ENCODE assay signal across 8 cellular contexts in the genomic region with DNA sequence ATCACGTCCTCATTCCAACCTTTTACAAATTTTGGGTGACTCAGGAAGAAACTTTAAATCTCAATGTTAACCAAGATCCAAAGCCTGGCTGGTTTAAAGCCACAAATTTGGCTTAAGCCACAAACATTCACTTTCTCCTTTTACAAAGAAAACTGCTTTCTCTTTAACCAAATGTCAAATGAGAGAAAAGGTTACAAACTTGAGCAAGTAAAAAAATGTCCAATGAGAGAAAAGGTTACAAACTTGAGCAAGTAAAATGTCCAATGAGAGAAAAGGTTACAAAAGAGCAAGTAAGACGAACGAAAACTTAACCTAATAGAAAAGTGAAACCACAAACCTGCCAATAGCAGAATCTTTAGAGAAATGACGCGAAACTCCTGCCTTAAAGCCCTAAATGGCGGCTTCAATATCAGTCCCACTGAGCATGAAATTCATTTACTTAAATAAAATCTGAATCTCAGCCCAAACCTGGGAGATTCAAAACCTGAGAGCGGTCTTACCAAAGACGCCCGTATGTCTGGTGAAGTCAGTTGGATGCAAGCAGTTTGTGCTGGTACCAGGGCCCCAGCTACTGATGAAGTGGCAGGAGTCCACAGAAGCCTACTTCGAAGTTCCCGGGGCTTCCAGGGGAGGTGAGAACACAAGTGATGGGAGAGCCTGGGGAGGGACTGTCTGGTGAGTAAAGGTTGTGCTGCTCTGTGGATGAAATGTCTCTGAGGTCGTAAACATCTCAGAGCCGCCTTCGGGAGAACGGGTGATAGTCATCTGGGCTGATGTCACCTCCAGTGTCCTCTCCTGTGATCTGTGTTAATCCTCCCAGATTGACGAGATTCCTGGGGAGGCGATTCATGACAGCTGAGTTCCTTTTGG.
DNase-seq lines count a peak whose midpoint lies in the region; ATAC-seq and TF ChIP-seq lines count a peak whose summit lies in the region.

No MANE protein-coding gene starts in this region.

- TF ChIP-seq POLR2A in NB4 (IDR thresholded peaks at IDR 0.05; ENCODE audit: extremely low read depth, insufficient read length): peak; percentile 31

- no peaks in the 10 kb centered on the region for H3K36me3 ChIP-seq in left lung

- H3K4me1 ChIP-seq in left lung: peaks cover 4 to 8% of the 10 kb centered on the region in 2 donors

- H3K36me3 Mint-ChIP-seq in central memory CD8-positive, alpha-beta T cell (ENCODE audit: insufficient read depth): peaks cover 9% of the 10 kb centered on the region

- peak; percentile 73 for ATAC-seq in Right ventricle myocardium inferior
- ATAC-seq in HG02623 (IDR thresholded peaks at IDR 0.05; ENCODE audit: unreplicated experiment): peak; percentile 83
- peak; percentile 84 for ATAC-seq in central memory CD8-positive, alpha-beta T cell (replicated peaks; ENCODE audit: extremely low read depth, poor library complexity, severe bottlenecking)
- ATAC-seq in left lung: peak; percentile 90

- intact Hi-C loops in Right ventricle myocardium inferior (cut with DNase I): loop anchor here (2.0 to 5.0 kb wide), 4 partner anchors 74 to 416 kb away; a partner anchor contains a TSS
- intact Hi-C loops in cardiac septum (cut with DNase I): loop anchor here (5.0 to 10.0 kb wide), 3 partner anchors 74 to 806 kb away; a partner anchor contains a TSS
- intact Hi-C loops in left lung (cut with DNase I): loop anchor here in 1 of 2 donors (10.0 kb wide), 1 partner anchor 76 kb away; a partner anchor contains a TSS

- no peaks in the 10 kb centered on the region for H3K27me3 ChIP-seq in left lung

- H3K9me3 Mint-ChIP-seq in central memory CD8-positive, alpha-beta T cell: no peaks in the 10 kb centered on the region

- H3K4me3 Mint-ChIP-seq in central memory CD8-positive, alpha-beta T cell: peak overlapping the region; percentile 95

- H3K9me3 ChIP-seq in left lung: peaks cover 0 to 3% of the 10 kb centered on the region in 2 donors

- H3K27ac ChIP-seq in left lung: peak overlapping the region; percentile 85 to 91

- TF ChIP-seq CTCF in NB4 (IDR thresholded peaks at IDR 0.05; ENCODE audit: low read depth, low read length) (no peak), left lung (IDR thresholded peaks at IDR 0.05) (no peak)

- H3K27me3 Mint-ChIP-seq in central memory CD8-positive, alpha-beta T cell: no peaks in the 10 kb centered on the region

- H3K27ac Mint-ChIP-seq in central memory CD8-positive, alpha-beta T cell (ENCODE audit: low read depth): peak overlapping the region; percentile 99

- no peak for DNase-seq in Right ventricle myocardium inferior (ENCODE audit: missing footprints)
- no peak for DNase-seq in cardiac septum (ENCODE audit: low spot score)
- peak; percentile 92 for DNase-seq in NB4 (ENCODE audit: low read depth)
- DNase-seq in T-helper 9 cell: peak; percentile 8
- DNase-seq in central memory CD8-positive, alpha-beta T cell (ENCODE audit: low spot score in 2 of 2): peak; percentile 31 to 43
- no peak for DNase-seq in left lung
- DNase-seq in stimulated activated CD8-positive, alpha-beta memory T cell treated with anti-CD3 and anti-CD28 coated beads, Interleukin-4, amount 100 ng/mL, for 48 hours: peak; percentile 63

- peak overlapping the region; percentile 82 for H3K4me3 ChIP-seq in NB4 (ENCODE audit: low read depth, low read length)
- peak overlapping the region; percentile 61 to 64 for H3K4me3 ChIP-seq in left lung

- peaks cover 36% of the 10 kb centered on the region for H3K4me1 Mint-ChIP-seq in central memory CD8-positive, alpha-beta T cell

Comparison
In these comparisons a context has a peak if more than half of its experiments do, and no peak if none do; other contexts are left out.
1. DNase-seq: peak in NB4 (single experiment), T-helper 9 cell (single experiment), central memory CD8-positive, alpha-beta T cell (2 of 2) and stimulated activated CD8-positive, alpha-beta memory T cell treated with anti-CD3 and anti-CD28 coated beads, Interleukin-4, amount 100 ng/mL, for 48 hours (single experiment); none in Right ventricle myocardium inferior (single experiment), cardiac septum (single experiment) and left lung (0 of 2).
2. Peak in every context shown above with its lines, with median percentiles within 50 percentile points of each other: ATAC-seq.